In genomic region chr13:94535231-94535630, GRCh38 we compare ENCODE assay signal across 27 cellular contexts. TPM values are rescaled to one million over a fixed set of nuclear protein-coding genes. Genes with fewer than 3 reads are reported as not detected.
DNase-seq lines count a peak whose midpoint lies in the region; ATAC-seq, FAIRE-seq and TF ChIP-seq lines count a peak whose summit lies in the region.
"Had no signal": no experiment of that assay in that cellular context is flagged by ENCODE, and none has a peak within 500 bp of the region (broad histone marks: within the 10 kb centered on the region; RNA-seq: fewer than 3 reads in every experiment).

No MANE protein-coding gene starts in this region.

- H3K4me3 Mint-ChIP-seq in activated naive CD8-positive, alpha-beta T cell, result no peak overlapping the region
- no peak overlapping the region for H3K4me3 Mint-ChIP-seq in activated naive CD8-positive, alpha-beta T cell treated with anti-CD3 and anti-CD28 coated beads for 36 hours
- no peak overlapping the region for H3K4me3 Mint-ChIP-seq in activated naive CD4-positive, alpha-beta T cell treated with anti-CD3 and anti-CD28 coated beads, Interleukin-2, amount 10 ng/mL, durations not matched to agents 7 days and 5 days
- H3K4me3 Mint-ChIP-seq: CD14-positive monocyte; CD4-positive, alpha-beta T cell; CD8-positive, alpha-beta memory T cell had no signal

- TF ChIP-seq CTCF in neural cell (IDR thresholded peaks at IDR 0.05; ENCODE audit: poor library complexity, severe bottlenecking) (no peak), upper lobe of left lung (IDR thresholded peaks at IDR 0.05) (no peak), gastrocnemius medialis (IDR thresholded peaks at IDR 0.05 in 4 of 5, conservative IDR thresholded peaks at IDR 0.05 in 1 of 5) (no peak)

- H3K27ac Mint-ChIP-seq in activated naive CD8-positive, alpha-beta T cell, result peak overlapping the region; percentile 59
- H3K27ac Mint-ChIP-seq in activated naive CD8-positive, alpha-beta T cell treated with anti-CD3 and anti-CD28 coated beads for 36 hours, result no peak overlapping the region
- H3K27ac Mint-ChIP-seq in activated naive CD4-positive, alpha-beta T cell treated with anti-CD3 and anti-CD28 coated beads, Interleukin-2, amount 10 ng/mL, durations not matched to agents 7 days and 5 days, result no peak overlapping the region
- H3K27ac Mint-ChIP-seq: CD14-positive monocyte; CD4-positive, alpha-beta T cell; CD8-positive, alpha-beta memory T cell had no signal

- H3K4me1 Mint-ChIP-seq in activated naive CD8-positive, alpha-beta T cell (ENCODE audit: low read depth), result peaks cover 31% of the 10 kb centered on the region
- peaks cover 15% of the 10 kb centered on the region for H3K4me1 Mint-ChIP-seq in activated naive CD8-positive, alpha-beta T cell treated with anti-CD3 and anti-CD28 coated beads for 36 hours
- H3K4me1 Mint-ChIP-seq in activated naive CD4-positive, alpha-beta T cell treated with anti-CD3 and anti-CD28 coated beads, Interleukin-2, amount 10 ng/mL, durations not matched to agents 7 days and 5 days, result peaks cover 12% of the 10 kb centered on the region
- H3K4me1 Mint-ChIP-seq: CD14-positive monocyte had no signal

- H3K9ac ChIP-seq in Karpas-422 (ENCODE audit: low read length) (no peak overlapping the region), neural cell (ENCODE audit: low read length) (no peak overlapping the region)
- H3K9ac ChIP-seq: BLaER1 treated with 17β-estradiol and CSF1 and Interleukin-3, amounts not matched to agents 10 nM and 100 nM; GM23248 had no signal

- CTCF ChIA-PET in activated naive CD4-positive, alpha-beta T cell treated with anti-CD3 and anti-CD28 coated beads, Interleukin-2, amount 10 ng/mL, durations not matched to agents 7 days and 5 days (lab: Charles Lee), result interaction anchor here (1.0 to 1.1 kb wide), 2 partner anchors 19 to 100 kb away, joined by 3 to 4 read pairs; no protein-coding TSS in a partner anchor

- H3K4me3 ChIP-seq in Karpas-422 (ENCODE audit: low read length), result no peak overlapping the region
- no peak overlapping the region for H3K4me3 ChIP-seq in neural cell (ENCODE audit: low read length)
- no peak overlapping the region for H3K4me3 ChIP-seq in upper lobe of left lung
- no peak overlapping the region for H3K4me3 ChIP-seq in gastrocnemius medialis
- H3K4me3 ChIP-seq: BLaER1 treated with 17β-estradiol and CSF1 and Interleukin-3, amounts not matched to agents 10 nM and 100 nM; GM12878; GM23248 had no signal

- FAIRE-seq in urothelium cell line (lab: Jason Lieb, UNC), result peak; percentile 32
- FAIRE-seq: A204.1, D721Med, GM12878, GM19239, H1 had no signal

- H3K79me2 ChIP-seq in Karpas-422 (ENCODE audit: low read length) (no peaks in the 10 kb centered on the region), neural cell (replicated peaks; ENCODE audit: insufficient read depth, low read length) (no peaks in the 10 kb centered on the region)

- H3K27me3 ChIP-seq in Karpas-422 (ENCODE audit: low read length) (no peaks in the 10 kb centered on the region), neural cell (ENCODE audit: insufficient read depth, low read depth, low read length) (no peaks in the 10 kb centered on the region), upper lobe of left lung (no peaks in the 10 kb centered on the region), gastrocnemius medialis (no peaks in the 10 kb centered on the region)
- H3K27me3 ChIP-seq: BLaER1 treated with 17β-estradiol and CSF1 and Interleukin-3, amounts not matched to agents 10 nM and 100 nM had no signal

- no peaks in the 10 kb centered on the region for H3K9me3 Mint-ChIP-seq in activated naive CD8-positive, alpha-beta T cell (ENCODE audit: low read depth)
- H3K9me3 Mint-ChIP-seq in activated naive CD8-positive, alpha-beta T cell treated with anti-CD3 and anti-CD28 coated beads for 36 hours, result peaks cover 6% of the 10 kb centered on the region
- H3K9me3 Mint-ChIP-seq in activated naive CD4-positive, alpha-beta T cell treated with anti-CD3 and anti-CD28 coated beads, Interleukin-2, amount 10 ng/mL, durations not matched to agents 7 days and 5 days, result no peaks in the 10 kb centered on the region
- H3K9me3 Mint-ChIP-seq: CD4-positive, alpha-beta T cell had no signal

- TF ChIP-seq POLR2A in upper lobe of left lung (IDR thresholded peaks at IDR 0.05) (no peak), gastrocnemius medialis (IDR thresholded peaks at IDR 0.05) (no peak)

- H3K4me1 ChIP-seq in Karpas-422 (ENCODE audit: low read length) (no peaks in the 10 kb centered on the region), upper lobe of left lung (no peaks in the 10 kb centered on the region), gastrocnemius medialis (no peaks in the 10 kb centered on the region)
- H3K4me1 ChIP-seq: BE2C; BLaER1 treated with 17β-estradiol and CSF1 and Interleukin-3, amounts not matched to agents 10 nM and 100 nM had no signal

- H3K4me2 ChIP-seq in Karpas-422 (ENCODE audit: low read depth, low read length, poor library complexity, severe bottlenecking) (no peak overlapping the region), neural cell (ENCODE audit: low read length) (no peak overlapping the region)
- H3K4me2 ChIP-seq: BLaER1 treated with 17β-estradiol and CSF1 and Interleukin-3, amounts not matched to agents 10 nM and 100 nM had no signal

- H3F3A ChIP-seq in neural cell (ENCODE audit: insufficient read depth, low read length, poor library complexity, severe bottlenecking), result no peaks in the 10 kb centered on the region

- H2AFZ ChIP-seq in Karpas-422 (ENCODE audit: low read length), result no peak overlapping the region
- no peak overlapping the region for H2AFZ ChIP-seq in neural cell (ENCODE audit: low read depth, low read length)
- H2AFZ ChIP-seq: GM23248 had no signal

- no peak overlapping the region for H3K27ac ChIP-seq in Karpas-422 (ENCODE audit: low read length)
- H3K27ac ChIP-seq in neural cell (ENCODE audit: low read length), result no peak overlapping the region
- H3K27ac ChIP-seq in upper lobe of left lung, result no peak overlapping the region
- no peak overlapping the region for H3K27ac ChIP-seq in gastrocnemius medialis
- H3K27ac ChIP-seq: 22Rv1; BLaER1 treated with 17β-estradiol and CSF1 and Interleukin-3, amounts not matched to agents 10 nM and 100 nM; GM23248 had no signal

- no peak for ATAC-seq in upper lobe of left lung (ENCODE audit: low FRiP score in 2 of 2)
- ATAC-seq in gastrocnemius medialis, result no peak
- ATAC-seq: GM12878 had no signal

- H4K20me1 ChIP-seq in Karpas-422 (ENCODE audit: insufficient read depth, low read depth, low read length), result no peaks in the 10 kb centered on the region
- no peaks in the 10 kb centered on the region for H4K20me1 ChIP-seq in neural cell (ENCODE audit: insufficient read depth)
- H4K20me1 ChIP-seq: BLaER1 treated with 17β-estradiol and CSF1 and Interleukin-3, amounts not matched to agents 10 nM and 100 nM had no signal

- TF ChIP-seq EP300 in neural cell (conservative IDR thresholded peaks at IDR 0.05; ENCODE audit: poor library complexity, severe bottlenecking), result peak; percentile 50
- no peak for TF ChIP-seq EP300 in upper lobe of left lung (IDR thresholded peaks at IDR 0.05)

- WGBS in upper lobe of left lung, 2 donors, result 62 to 70% methylated on average over 2 of the region's 2 CpGs

- intact Hi-C loops in gastrocnemius medialis (cut with DNase I; ENCODE audit: low total_unique reads), result no loop called here

- DNase-seq in activated naive CD8-positive, alpha-beta T cell treated with anti-CD3 and anti-CD28 coated beads for 36 hours, result no peak
- DNase-seq in Karpas-422 (peak; percentile 23), urothelium cell line (ENCODE audit: low spot score) (no peak), upper lobe of left lung (no peak), gastrocnemius medialis (no peak)
- no peak for DNase-seq in activated naive CD4-positive, alpha-beta T cell treated with anti-CD3 and anti-CD28 coated beads, Interleukin-2, amount 10 ng/mL, durations not matched to agents 7 days and 5 days
- DNase-seq: AML-193; BE2C; CD4-positive, alpha-beta T cell; CD8-positive, alpha-beta memory T cell; DMS 273 treated with DMSO at 0.1 percent for 48 hours; DMS79; EL; GDM1; GM23248; H7; HCEC 1CT had no signal

- no peak for TF ChIP-seq RAD21 in neural cell (conservative IDR thresholded peaks at IDR 0.05)

- no peaks in the 10 kb centered on the region for H3K36me3 Mint-ChIP-seq in activated naive CD8-positive, alpha-beta T cell
- H3K36me3 Mint-ChIP-seq in activated naive CD8-positive, alpha-beta T cell treated with anti-CD3 and anti-CD28 coated beads for 36 hours, result peaks cover 2% of the 10 kb centered on the region
- no peaks in the 10 kb centered on the region for H3K36me3 Mint-ChIP-seq in activated naive CD4-positive, alpha-beta T cell treated with anti-CD3 and anti-CD28 coated beads, Interleukin-2, amount 10 ng/mL, durations not matched to agents 7 days and 5 days
- H3K36me3 Mint-ChIP-seq: CD14-positive monocyte had no signal

- H3K36me3 ChIP-seq in Karpas-422 (ENCODE audit: insufficient read depth, low read length) (no peaks in the 10 kb centered on the region), neural cell (ENCODE audit: insufficient read depth, low read length) (no peaks in the 10 kb centered on the region), upper lobe of left lung (no peaks in the 10 kb centered on the region), gastrocnemius medialis (no peaks in the 10 kb centered on the region)
- H3K36me3 ChIP-seq: BE2C; BLaER1 treated with 17β-estradiol and CSF1 and Interleukin-3, amounts not matched to agents 10 nM and 100 nM had no signal

- H3K9me2 ChIP-seq in Karpas-422 (replicated peaks; ENCODE audit: insufficient read depth, low read length) (no peaks in the 10 kb centered on the region), neural cell (ENCODE audit: insufficient read depth, low read length) (no peaks in the 10 kb centered on the region)

- H3K9me3 ChIP-seq in Karpas-422 (ENCODE audit: low read length) (no peaks in the 10 kb centered on the region), neural cell (ENCODE audit: low read length) (no peaks in the 10 kb centered on the region), upper lobe of left lung (no peaks in the 10 kb centered on the region), gastrocnemius medialis (no peaks in the 10 kb centered on the region)
- H3K9me3 ChIP-seq: BE2C had no signal

- in situ Hi-C loops in gastrocnemius medialis (cut with MboI; ENCODE audit: low sequenced_read_pairs in 4 of 4), result no loop called here

- H3K27me3 Mint-ChIP-seq in activated naive CD8-positive, alpha-beta T cell, result no peaks in the 10 kb centered on the region
- no peaks in the 10 kb centered on the region for H3K27me3 Mint-ChIP-seq in activated naive CD8-positive, alpha-beta T cell treated with anti-CD3 and anti-CD28 coated beads for 36 hours
- no peaks in the 10 kb centered on the region for H3K27me3 Mint-ChIP-seq in activated naive CD4-positive, alpha-beta T cell treated with anti-CD3 and anti-CD28 coated beads, Interleukin-2, amount 10 ng/mL, durations not matched to agents 7 days and 5 days
- H3K27me3 Mint-ChIP-seq: CD4-positive, alpha-beta T cell had no signal

RNA-seq across cellular contexts. Expression of gene DCT, which starts 55.7 kb away (rescaled TPM):
- under 1 TPM in 1 of 2 experiments, not detected in 1; 0.16 TPM for total RNA-seq in activated naive CD8-positive, alpha-beta T cell treated with anti-CD3 and anti-CD28 coated beads for 36 hours
- total RNA-seq in Karpas-422 (2014; rRNA removed; shearing (Covaris generic); ENCODE audit: low replicate concordance), result 0.14 TPM in 1 of 2 replicates, not detected in the other
- polyA plus RNA-seq in neural cell, result 0.14 TPM in 1 of 2 replicates, not detected in the other
- polyA minus RNA-seq in neural cell, result under 0.01 TPM in 1 of 2 replicates, not detected in the other
- 1 to 10 TPM in 1 of 6 donors, under 1 TPM in 2, not detected in 3; 0.07 to 4.2 (median 0.20) TPM for total RNA-seq in upper lobe of left lung
- under 1 TPM in 3 of 4 donors, not detected in 1; 0.10 to 0.71 (median 0.16) TPM for total RNA-seq in gastrocnemius medialis
- total RNA-seq: GM12878, GM23248, H1, H7 had no signal
- polyA plus RNA-seq: CD14-positive monocyte; CD8-positive, alpha-beta memory T cell; GM23248 had no signal
